Comparison of ENCODE assay signal across 8 cellular contexts in genomic region chr1:26305667-26306289, GRCh38. TPM values are rescaled to one million over a fixed set of nuclear protein-coding genes. Genes with fewer than 3 reads are reported as not detected.
DNase-seq lines count a peak whose midpoint lies in the region; ATAC-seq and TF ChIP-seq lines count a peak whose summit lies in the region.

No MANE protein-coding gene starts in this region.

- no peaks in the 10 kb centered on the region for H3K36me3 Mint-ChIP-seq in CD4-positive, CD25-positive, alpha-beta regulatory T cell

- no peak for TF ChIP-seq CTCF in WI38 (IDR thresholded peaks at IDR 0.05; ENCODE audit: low read depth, low read length)
- TF ChIP-seq CTCF in suprapubic skin (IDR thresholded peaks at IDR 0.05) = no peak

- no peak for TF ChIP-seq POLR2A in suprapubic skin (IDR thresholded peaks at IDR 0.05)

- no peak for DNase-seq in CD4-positive, CD25-positive, alpha-beta regulatory T cell
- DNase-seq in suprapubic skin (ENCODE audit: low spot score in 2 of 2) (no peak), cerebellar nuclear complex (lab: John Stamatoyannopoulos, UW) (no peak)

- H3K36me3 ChIP-seq in CD4-positive, CD25-positive, alpha-beta regulatory T cell (ENCODE audit: control insufficient read depth, insufficient read depth, low read length) = no peaks in the 10 kb centered on the region
- H3K36me3 ChIP-seq in iPS-20b (ENCODE audit: insufficient read depth, low read depth, low read length) (no peaks in the 10 kb centered on the region), suprapubic skin (no peaks in the 10 kb centered on the region)

- peak overlapping the region; percentile 94 to 96 (median 96) for H3K27ac Mint-ChIP-seq in CD4-positive, CD25-positive, alpha-beta regulatory T cell

- H3K9me3 Mint-ChIP-seq in CD4-positive, CD25-positive, alpha-beta regulatory T cell = no peaks in the 10 kb centered on the region

- H3K27me3 ChIP-seq in CD4-positive, CD25-positive, alpha-beta regulatory T cell (ENCODE audit: control insufficient read depth, insufficient read depth, low read length) = no peaks in the 10 kb centered on the region
- H3K27me3 ChIP-seq in iPS-20b (ENCODE audit: insufficient read depth, low read length) (no peaks in the 10 kb centered on the region), suprapubic skin (no peaks in the 10 kb centered on the region)

- H3K9ac ChIP-seq in iPS-20b (ENCODE audit: low read depth, low read length) = peak overlapping the region; percentile 81; the same call in 1 of the 2 replicates

- peaks cover 31% of the 10 kb centered on the region for H3K4me1 ChIP-seq in CD4-positive, CD25-positive, alpha-beta regulatory T cell (ENCODE audit: control insufficient read depth, insufficient read depth, low read length, poor library complexity, severe bottlenecking)
- H3K4me1 ChIP-seq in iPS-20b (ENCODE audit: insufficient read depth, low read length) (peaks cover 10% of the 10 kb centered on the region), suprapubic skin (peaks cover 19% of the 10 kb centered on the region)

- ATAC-seq in CD4-positive, CD25-positive, alpha-beta regulatory T cell (ENCODE audit: low read depth in 2 of 2) = no peak
- peak; percentile 16 for ATAC-seq in HG02943 (IDR thresholded peaks at IDR 0.05; ENCODE audit: low read depth, unreplicated experiment)
- no peak for ATAC-seq in GM21619 (IDR thresholded peaks at IDR 0.05; ENCODE audit: unreplicated experiment)
- ATAC-seq in GM19035 (IDR thresholded peaks at IDR 0.05; ENCODE audit: unreplicated experiment) = no peak

- no peaks in the 10 kb centered on the region for H3K27me3 Mint-ChIP-seq in CD4-positive, CD25-positive, alpha-beta regulatory T cell

- TF ChIP-seq EP300 in suprapubic skin (IDR thresholded peaks at IDR 0.05) = no peak

- H3K4me3 Mint-ChIP-seq in CD4-positive, CD25-positive, alpha-beta regulatory T cell = peak overlapping the region; percentile 86 to 100 (median 98)

- H3K9me3 ChIP-seq in CD4-positive, CD25-positive, alpha-beta regulatory T cell (ENCODE audit: control insufficient read depth in 2 of 2, low read length in 2 of 2) = no peaks in the 10 kb centered on the region
- H3K9me3 ChIP-seq in iPS-20b (ENCODE audit: insufficient read depth, low read depth, low read length) (no peaks in the 10 kb centered on the region), suprapubic skin (no peaks in the 10 kb centered on the region)

- peak overlapping the region; percentile 77 for H3K4me3 ChIP-seq in CD4-positive, CD25-positive, alpha-beta regulatory T cell (ENCODE audit: low read depth, low read length)
- peak overlapping the region; percentile 79 for H3K4me3 ChIP-seq in WI38 (ENCODE audit: low read depth, low read length)
- peak overlapping the region; percentile 90 for H3K4me3 ChIP-seq in iPS-20b (ENCODE audit: low read length)
- peak overlapping the region; percentile 74 for H3K4me3 ChIP-seq in suprapubic skin

- WGBS in suprapubic skin = 29% methylated on average over 8 of the region's 8 CpGs

- H3K4me1 Mint-ChIP-seq in CD4-positive, CD25-positive, alpha-beta regulatory T cell = peaks cover 13 to 39% (median 25%) of the 10 kb centered on the region in 4 donors

- H3K27ac ChIP-seq in CD4-positive, CD25-positive, alpha-beta regulatory T cell (ENCODE audit: insufficient read depth, low read length, poor library complexity, severe bottlenecking) = peak overlapping the region; percentile 81
- H3K27ac ChIP-seq in iPS-20b (ENCODE audit: low read length) = no peak overlapping the region
- H3K27ac ChIP-seq in suprapubic skin = peak overlapping the region; percentile 79

RNA-seq across cellular contexts. Expression of gene UBXN11, which starts 0.7 kb away (rescaled TPM):
- total RNA-seq in CD4-positive, CD25-positive, alpha-beta regulatory T cell = 30.8 TPM
- 10 to 100 TPM in 3 of 4 donors, 1 to 10 TPM in 1; 8.1 to 15.2 (median 11.0) TPM for polyA plus RNA-seq in CD4-positive, CD25-positive, alpha-beta regulatory T cell
- total RNA-seq in suprapubic skin = 10 to 100 TPM in 2 of 4 donors, 1 to 10 TPM in 2; 3.2 to 19.1 (median 9.1) TPM

RNA-seq across cellular contexts. Expression of gene CD52, which starts 12.0 kb away (rescaled TPM):
- 1,528 TPM for total RNA-seq in CD4-positive, CD25-positive, alpha-beta regulatory T cell
- polyA plus RNA-seq in CD4-positive, CD25-positive, alpha-beta regulatory T cell = over 10,000 TPM in 2 of 4 donors, 1,000 to 10,000 TPM in 2; 9,467 to 12,173 (median 10,919) TPM
- 10 to 100 TPM in 1 of 4 donors, 1 to 10 TPM in 3; 2.3 to 11.4 (median 9.9) TPM for total RNA-seq in suprapubic skin

RNA-seq across cellular contexts. Expression of gene SH3BGRL3, which starts 25.9 kb away (rescaled TPM):
- total RNA-seq in CD4-positive, CD25-positive, alpha-beta regulatory T cell = 404 TPM
- 1,000 to 10,000 TPM; 1,085 to 1,853 (median 1,299) TPM for polyA plus RNA-seq in CD4-positive, CD25-positive, alpha-beta regulatory T cell
- 100 to 1,000 TPM in 1 of 4 donors, 10 to 100 TPM in 3; 53.5 to 104 (median 92.8) TPM for total RNA-seq in suprapubic skin

RNA-seq across cellular contexts. Expression of gene CRYBG2, which starts 48.2 kb away (rescaled TPM):
- 2.3 TPM for total RNA-seq in CD4-positive, CD25-positive, alpha-beta regulatory T cell
- polyA plus RNA-seq in CD4-positive, CD25-positive, alpha-beta regulatory T cell = 1 to 10 TPM in 3 of 4 donors, not detected in 1; 1.0 to 2.0 (median 1.3) TPM
- 10 to 100 TPM; 47.8 to 96.9 (median 62.8) TPM for total RNA-seq in suprapubic skin

Comparison
In these comparisons a context has a peak if more than half of its experiments do, and no peak if none do; other contexts are left out.
1. RNA of gene CD52, which starts 12.0 kb away (total RNA-seq): 1,528 TPM in CD4-positive, CD25-positive, alpha-beta regulatory T cell (single experiment); 2.3 to 11.4 TPM in suprapubic skin; every median in the first group is over 100 times any median in the second.
2. Peak in every context shown above with its lines, with median percentiles within 50 percentile points of each other: H3K4me3 ChIP-seq.